9 cellular contexts compared by ENCODE assay signal in genomic region chr1:207499573-207499972, GRCh38. TPM values are rescaled to one million over a fixed set of nuclear protein-coding genes. Genes with fewer than 3 reads are reported as not detected.
DNase-seq lines count a peak whose midpoint lies in the region; ATAC-seq, FAIRE-seq and TF ChIP-seq lines count a peak whose summit lies in the region.
"Had no signal": no experiment of that assay in that cellular context is flagged by ENCODE, and none has a peak within 500 bp of the region (broad histone marks: within the 10 kb centered on the region; RNA-seq: fewer than 3 reads in every experiment).

No MANE protein-coding gene starts in this region.

- TF ChIP-seq EP300 in HepG2 (IDR thresholded peaks at IDR 0.05; ENCODE audit: low read depth in 2 of 2, low read length in 2 of 2) (no peak), HepG2 (CRISPR knock-in tag; IDR thresholded peaks at IDR 0.05; ENCODE audit: borderline replicate concordance) (no peak)

- H2AFZ ChIP-seq in HepG2 (ENCODE audit: low read length): no peak overlapping the region

- TF ChIP-seq RAD21 in HepG2 (CRISPR knock-in tag; IDR thresholded peaks at IDR 0.05): peak; percentile 43; the same call in 1 of the 2 replicates

- in situ Hi-C loops in HepG2 (cut with HindIII; ENCODE audit: extremely low pct_ligation_motif_present, low pct_unique_long_range_greater_than_20kb): no loop called here

- no peak overlapping the region for H3K9ac ChIP-seq in HepG2 (ENCODE audit: insufficient read depth, low read depth, low read length)

- TF ChIP-seq POLR2A in HepG2 (IDR thresholded peaks at IDR 0.05; ENCODE audit: insufficient read depth in 1 of 2, low read depth in 2 of 2, low read length in 2 of 2): no peak

- ATAC-seq in HG03565 (IDR thresholded peaks at IDR 0.05; ENCODE audit: unreplicated experiment): peak; percentile 34
- peak; percentile 80 for ATAC-seq in HepG2
- ATAC-seq in HG03342 (IDR thresholded peaks at IDR 0.05; ENCODE audit: unreplicated experiment): no peak

- H3K27ac ChIP-seq in HepG2 (ENCODE audit: extremely low read length, insufficient read depth, low read length): no peak overlapping the region

- H3K9me3 ChIP-seq in HepG2 (ENCODE audit: low read length): no peaks in the 10 kb centered on the region

- H3K27me3 ChIP-seq in HepG2 (ENCODE audit: control insufficient read depth in 1 of 2, insufficient read depth in 2 of 2, low read length in 2 of 2): peaks cover 4 to 31% of the 10 kb centered on the region in 2 experiments; a peak in 3 of 5 replicates

- no TSS peak for BruUV-seq in HepG2 (replicated peaks; lab: Mats Ljungman, UMichigan)

- H3K4me3 ChIP-seq in choroid plexus epithelial cell (ENCODE audit: low read depth, low read length): no peak overlapping the region
- no peak overlapping the region for H3K4me3 ChIP-seq in HepG2 (replicated peaks in 1 of 3; ENCODE audit: insufficient read depth in 1 of 3, low read depth in 2 of 3, low read length in 3 of 3)

- no peaks in the 10 kb centered on the region for H3K79me2 ChIP-seq in HepG2 (ENCODE audit: insufficient read depth, low read length)

- POLR2A ChIA-PET in HepG2 (lab: Yijun Ruan, JAX): no interaction called here

- 3% methylated on average over 4 of the region's 4 CpGs for WGBS in HepG2 (ENCODE audit: low lambda C conversion rate)

- H4K20me1 ChIP-seq in HepG2 (ENCODE audit: insufficient read depth, low read length): no peaks in the 10 kb centered on the region

- FAIRE-seq in HepG2 (lab: Jason Lieb, UNC): peak; percentile 66
- FAIRE-seq: colon had no signal

- H3K4me1 ChIP-seq in HepG2 (ENCODE audit: insufficient read depth, low read length): no peaks in the 10 kb centered on the region

- peak; percentile 83 for TF ChIP-seq CTCF in choroid plexus epithelial cell (conservative IDR thresholded peaks at IDR 0.05; ENCODE audit: low read depth, low read length)
- TF ChIP-seq CTCF in HepG2 (CRISPR knock-in tag; IDR thresholded peaks at IDR 0.05): peak; percentile 83

- intact Hi-C loops in HepG2 (cut with micrococcal nuclease; ENCODE audit: unreplicated experiment): loop anchor here (1.0 to 5.0 kb wide), 4 partner anchors 92 to 446 kb away; partner anchors contain the start of gene PFKFB2

- no peak overlapping the region for H3K4me2 ChIP-seq in HepG2 (ENCODE audit: low read depth, low read length)

- no peaks in the 10 kb centered on the region for H3K36me3 ChIP-seq in HepG2 (replicated peaks in 1 of 2; ENCODE audit: control insufficient read depth in 1 of 2, insufficient read depth in 2 of 2, low read length in 2 of 2)

- CTCF ChIA-PET in HepG2 (lab: Yijun Ruan, JAX; ENCODE audit: low intra/inter-chr PET ratio, low total read pairs): interaction anchor here (0.7 to 1.9 kb wide), 4 partner anchors 240 to 521 kb away, joined by 3 to 13 read pairs (median 3); partner anchors contain the start of gene YOD1

- DNase-seq in DMS79 (lab: John Stamatoyannopoulos, UW) (peak; percentile 12), NCI-H526 treated with DMSO at 0.1 percent for 48 hours (lab: John Stamatoyannopoulos, UW) (peak; percentile 26), choroid plexus epithelial cell (ENCODE audit: low read depth) (peak; percentile 86), HepG2 (ENCODE audit: low spot score) (peak; percentile 47)
- peak; percentile 79 for DNase-seq in activated CD4-positive, alpha-beta T cell treated with anti-CD3 and anti-CD28 coated beads for 48 hours
- DNase-seq in stimulated activated CD4-positive, alpha-beta T cell treated with anti-CD3 and anti-CD28 coated beads, TNF-alpha, amount 100 ng/mL, for 1 hour (ENCODE audit: low read depth in 3 of 3, low spot score in 1 of 3): peak; percentile 9 to 50 (median 34)

TF ChIP-seq in HepG2, 621 proteins besides CTCF, POLR2A, EP300 and RAD21 (continues in another document):
- TF ChIP-seq HMGA1 (CRISPR knock-in tag; conservative IDR thresholded peaks at IDR 0.05) (no peak), PHB2 (IDR thresholded peaks at IDR 0.05; ENCODE audit: partially characterized antibody) (no peak), MIXL1 (CRISPR knock-in tag; IDR thresholded peaks at IDR 0.05) (peak; percentile 35; the same call in 1 of the 2 replicates), ZNF83 (CRISPR knock-in tag; IDR thresholded peaks at IDR 0.05; ENCODE audit: borderline replicate concordance) (no peak), STAG1 (CRISPR knock-in tag; IDR thresholded peaks at IDR 0.05) (peak; percentile 91), REL (CRISPR knock-in tag; conservative IDR thresholded peaks at IDR 0.05) (no peak), ZBTB37 (CRISPR knock-in tag; IDR thresholded peaks at IDR 0.05) (no peak), ZNF891 (CRISPR knock-in tag; IDR thresholded peaks at IDR 0.05) (no peak), DNMT3B (CRISPR knock-in tag; conservative IDR thresholded peaks at IDR 0.05) (no peak), ZNF678 (CRISPR knock-in tag; IDR thresholded peaks at IDR 0.05) (no peak), RELA (CRISPR knock-in tag; IDR thresholded peaks at IDR 0.05) (no peak), ELF4 (CRISPR knock-in tag; IDR thresholded peaks at IDR 0.05; ENCODE audit: borderline replicate concordance) (no peak), ZNF138 (CRISPR knock-in tag; IDR thresholded peaks at IDR 0.05; ENCODE audit: low read depth) (no peak), SMC3 (IDR thresholded peaks at IDR 0.05; ENCODE audit: low read length) (peak; percentile 75)

RNA-seq across cellular contexts. Expression of gene CR1, which starts 3.6 kb away (rescaled TPM):
- total RNA-seq in HepG2 (2016; rRNA removed; fragmentation: Illumina TruSeq; extraction: Trizol): not detected in 2 replicates
- total RNA-seq in HepG2 (2016; cell fraction: cytosol; rRNA removed; fragmentation: Illumina TruSeq; extraction: Trizol; ENCODE audit: low read depth): not detected in 2 replicates
- total RNA-seq in HepG2 (2016; cell fraction: insoluble cytoplasmic fraction; rRNA removed; fragmentation: Illumina TruSeq; extraction: Trizol): not detected in 2 replicates
- not detected in 2 replicates for total RNA-seq in HepG2 (2016; cell fraction: membrane; rRNA removed; fragmentation: Illumina TruSeq; extraction: Trizol)
- not detected in 2 replicates for total RNA-seq in HepG2 (2016; cell fraction: nucleus; rRNA removed; fragmentation: Illumina TruSeq; extraction: Trizol)
- not detected in 2 replicates for polyA plus RNA-seq in HepG2 (2011; rRNA removed)
- not detected in 2 replicates for polyA plus RNA-seq in HepG2 (2011; cell fraction: cytosol; rRNA removed)
- polyA plus RNA-seq in HepG2 (2011; cell fraction: nucleus; rRNA removed): not detected in 2 replicates
- polyA plus RNA-seq in HepG2 (2012): not detected in 2 replicates
- polyA plus RNA-seq in HepG2 (2016; cell fraction: cytosol; fragmentation: Illumina TruSeq; extraction: Trizol; ENCODE audit: low read depth): not detected in 2 replicates
- polyA plus RNA-seq in HepG2 (2016; cell fraction: insoluble cytoplasmic fraction; fragmentation: Illumina TruSeq; extraction: Trizol; ENCODE audit: low read depth): not detected in 2 replicates
- polyA plus RNA-seq in HepG2 (2016; cell fraction: membrane; fragmentation: Illumina TruSeq; extraction: Trizol; ENCODE audit: low read depth): not detected in 2 replicates
- polyA plus RNA-seq in HepG2 (2016; cell fraction: nucleus; fragmentation: Illumina TruSeq; extraction: Trizol; ENCODE audit: insufficient read depth, low read depth): not detected in 2 replicates
- not detected in 2 replicates for polyA minus RNA-seq in HepG2 (2011; rRNA and poly(A)+ RNA removed; ENCODE audit: low replicate concordance)
- not detected in 2 replicates for polyA minus RNA-seq in HepG2 (2011; cell fraction: cytosol; rRNA and poly(A)+ RNA removed)
- polyA minus RNA-seq in HepG2 (2011; cell fraction: nucleus; rRNA and poly(A)+ RNA removed): not detected in 2 replicates

RNA-seq across cellular contexts. Expression of gene CR2, which starts 45.4 kb away (rescaled TPM):
- total RNA-seq in HepG2 (2016; rRNA removed; fragmentation: Illumina TruSeq; extraction: Trizol): not detected in 2 replicates
- total RNA-seq in HepG2 (2016; cell fraction: cytosol; rRNA removed; fragmentation: Illumina TruSeq; extraction: Trizol; ENCODE audit: low read depth): not detected in 2 replicates
- total RNA-seq in HepG2 (2016; cell fraction: insoluble cytoplasmic fraction; rRNA removed; fragmentation: Illumina TruSeq; extraction: Trizol): not detected in 2 replicates
- not detected in 2 replicates for total RNA-seq in HepG2 (2016; cell fraction: membrane; rRNA removed; fragmentation: Illumina TruSeq; extraction: Trizol)
- not detected in 2 replicates for total RNA-seq in HepG2 (2016; cell fraction: nucleus; rRNA removed; fragmentation: Illumina TruSeq; extraction: Trizol)
- not detected in 2 replicates for polyA plus RNA-seq in HepG2 (2011; rRNA removed)
- not detected in 2 replicates for polyA plus RNA-seq in HepG2 (2011; cell fraction: cytosol; rRNA removed)
- polyA plus RNA-seq in HepG2 (2011; cell fraction: nucleus; rRNA removed): 0.05 TPM in 1 of 2 replicates, not detected in the other
- polyA plus RNA-seq in HepG2 (2012): not detected in 2 replicates
- not detected in 2 replicates for polyA plus RNA-seq in HepG2 (2016; cell fraction: cytosol; fragmentation: Illumina TruSeq; extraction: Trizol; ENCODE audit: low read depth)
- polyA plus RNA-seq in HepG2 (2016; cell fraction: insoluble cytoplasmic fraction; fragmentation: Illumina TruSeq; extraction: Trizol; ENCODE audit: low read depth): not detected in 2 replicates
- not detected in 2 replicates for polyA plus RNA-seq in HepG2 (2016; cell fraction: membrane; fragmentation: Illumina TruSeq; extraction: Trizol; ENCODE audit: low read depth)
- polyA plus RNA-seq in HepG2 (2016; cell fraction: nucleus; fragmentation: Illumina TruSeq; extraction: Trizol; ENCODE audit: insufficient read depth, low read depth): not detected in 2 replicates
- not detected in 2 replicates for polyA minus RNA-seq in HepG2 (2011; rRNA and poly(A)+ RNA removed; ENCODE audit: low replicate concordance)
- polyA minus RNA-seq in HepG2 (2011; cell fraction: cytosol; rRNA and poly(A)+ RNA removed): not detected in 2 replicates
- polyA minus RNA-seq in HepG2 (2011; cell fraction: nucleus; rRNA and poly(A)+ RNA removed): not detected in 2 replicates

Comparison
In these comparisons a context has a peak if more than half of its experiments do, and no peak if none do; other contexts are left out.
1. DNase-seq: peak in every context shown above with its lines; median percentile 86 in choroid plexus epithelial cell; 79 in activated CD4-positive, alpha-beta T cell treated with anti-CD3 and anti-CD28 coated beads for 48 hours; 47 in HepG2; 34 in stimulated activated CD4-positive, alpha-beta T cell treated with anti-CD3 and anti-CD28 coated beads, TNF-alpha, amount 100 ng/mL, for 1 hour; 26 in NCI-H526 treated with DMSO at 0.1 percent for 48 hours; 12 in DMS79.